In the genomic region with DNA sequence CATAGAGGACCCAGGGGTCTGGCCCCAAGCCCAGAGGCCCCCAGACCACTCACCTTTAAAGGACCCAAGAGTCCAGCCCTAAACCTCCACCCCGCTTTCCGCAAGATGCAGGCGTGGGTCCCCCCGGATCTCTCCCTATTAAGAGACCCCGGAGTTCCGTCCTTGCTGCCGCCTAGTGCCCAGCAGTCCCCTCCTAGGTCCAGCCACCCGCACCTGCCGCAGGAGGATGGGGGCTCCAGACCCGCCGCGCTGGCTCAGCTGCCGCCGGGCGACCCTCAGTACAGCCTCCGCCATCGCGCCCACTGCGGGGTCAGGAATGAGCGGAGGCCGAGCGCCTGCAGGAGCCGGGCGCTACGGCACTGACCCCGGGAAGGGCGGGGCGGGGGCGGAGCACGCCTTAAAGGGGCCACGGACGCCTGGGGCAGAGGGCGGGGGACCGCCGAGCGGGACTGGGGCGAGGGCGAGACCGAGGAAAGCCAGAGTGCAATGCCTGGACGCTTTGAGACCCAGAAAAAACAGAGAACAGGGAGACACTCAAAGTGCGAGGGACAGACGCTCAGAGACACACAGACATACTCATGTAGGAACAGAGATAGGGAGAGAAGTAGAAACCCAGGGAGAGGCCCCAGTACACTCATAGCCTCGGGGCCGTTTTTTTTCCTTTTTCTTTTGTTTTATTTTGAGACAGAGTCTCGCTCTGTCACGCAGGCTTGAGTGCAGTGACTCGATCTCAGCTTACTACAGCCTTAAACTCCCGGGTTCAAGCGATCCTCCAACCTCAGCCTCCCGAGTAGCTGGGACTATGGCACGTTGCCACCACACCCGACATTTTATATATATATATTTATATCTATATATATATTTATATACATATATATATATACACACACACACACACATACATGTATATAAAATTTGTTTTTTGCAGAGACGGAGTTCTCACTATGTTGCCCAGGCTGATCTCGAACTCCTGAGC, we compare ENCODE assay signal across 8 cellular contexts. TPM values are rescaled to one million over a fixed set of nuclear protein-coding genes. Genes with fewer than 3 reads are reported as not detected.
DNase-seq lines count a peak whose midpoint lies in the region; ATAC-seq and TF ChIP-seq lines count a peak whose summit lies in the region.

A gene with protein sequence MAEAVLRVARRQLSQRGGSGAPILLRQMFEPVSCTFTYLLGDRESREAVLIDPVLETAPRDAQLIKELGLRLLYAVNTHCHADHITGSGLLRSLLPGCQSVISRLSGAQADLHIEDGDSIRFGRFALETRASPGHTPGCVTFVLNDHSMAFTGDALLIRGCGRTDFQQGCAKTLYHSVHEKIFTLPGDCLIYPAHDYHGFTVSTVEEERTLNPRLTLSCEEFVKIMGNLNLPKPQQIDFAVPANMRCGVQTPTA (minus strand): TSS at position 318 of the 976 bp plus-strand sequence. CDS start 24 bp downstream, at position 294.

- H3K4me1 ChIP-seq in CD4-positive, CD25-positive, alpha-beta regulatory T cell (ENCODE audit: control insufficient read depth, insufficient read depth, low read length, poor library complexity, severe bottlenecking), result peaks cover 31% of the 10 kb centered on the region
- H3K4me1 ChIP-seq in neuronal stem cell (ENCODE audit: control insufficient read depth in 2 of 2, insufficient read depth in 1 of 2, low read depth in 1 of 2, low read length in 2 of 2) (peaks cover 7 to 16% of the 10 kb centered on the region in 2 donors), testis (peaks cover 26% of the 10 kb centered on the region)

- TF ChIP-seq CTCF in GM20000 (IDR thresholded peaks at IDR 0.05; ENCODE audit: extremely low read depth, missing control alignments), result no peak
- TF ChIP-seq CTCF in testis (IDR thresholded peaks at IDR 0.05), result no peak

- peak within 1 kb of the TSS; percentile 86 for H3K4me3 ChIP-seq in CD4-positive, CD25-positive, alpha-beta regulatory T cell (ENCODE audit: low read depth, low read length)
- H3K4me3 ChIP-seq in neuronal stem cell (ENCODE audit: low read length in 2 of 2) (peak within 1 kb of the TSS; percentile 61 to 92), testis (peak within 1 kb of the TSS; percentile 69 to 83)

- H3K4me2 ChIP-seq in neuronal stem cell (ENCODE audit: insufficient read depth, low read length, poor library complexity, severe bottlenecking), result peak within 1 kb of the TSS; percentile 97

- no peaks in the 10 kb centered on the region for H3K36me3 Mint-ChIP-seq in CD4-positive, CD25-positive, alpha-beta regulatory T cell
- H3K36me3 Mint-ChIP-seq in activated naive CD4-positive, alpha-beta T cell treated with anti-CD3 and anti-CD28 coated beads, Interleukin-2, amount 10 ng/mL, durations not matched to agents 7 days and 5 days, result peaks cover 8% of the 10 kb centered on the region

- peak within 1 kb of the TSS; percentile 76 for H4K8ac ChIP-seq in neuronal stem cell (ENCODE audit: low read depth, low read length)

- in situ Hi-C loops in KBM-7 (cut with MboI; ENCODE audit: low pct_unique_long_range_greater_than_20kb, low sequenced_read_pairs), result no loop called here
- in situ Hi-C loops in SK-MEL-5 (cut with HindIII; ENCODE audit: low pct_unique_long_range_greater_than_20kb, low sequenced_read_pairs), result no loop called here

- H2BK12ac ChIP-seq in neuronal stem cell (ENCODE audit: low read length), result no peak within 1 kb of the TSS

- no peaks in the 10 kb centered on the region for H3K27me3 ChIP-seq in CD4-positive, CD25-positive, alpha-beta regulatory T cell (ENCODE audit: control insufficient read depth, insufficient read depth, low read length)
- H3K27me3 ChIP-seq in neuronal stem cell (ENCODE audit: control insufficient read depth in 3 of 3, insufficient read depth in 3 of 3, low read depth in 1 of 3, low read length in 3 of 3) (peaks cover 0 to 11% (median 4%) of the 10 kb centered on the region in 3 experiments), testis (no peaks in the 10 kb centered on the region)

- H2AK5ac ChIP-seq in neuronal stem cell (ENCODE audit: low read depth, low read length), result peak within 1 kb of the TSS; percentile 10

- H3K4me1 Mint-ChIP-seq in CD4-positive, CD25-positive, alpha-beta regulatory T cell, result peaks cover 5 to 34% (median 21%) of the 10 kb centered on the region in 4 donors
- peaks cover 34% of the 10 kb centered on the region for H3K4me1 Mint-ChIP-seq in activated naive CD4-positive, alpha-beta T cell treated with anti-CD3 and anti-CD28 coated beads, Interleukin-2, amount 10 ng/mL, durations not matched to agents 7 days and 5 days

- peak within 1 kb of the TSS; percentile 28 to 91 (median 74) for H3K27ac Mint-ChIP-seq in CD4-positive, CD25-positive, alpha-beta regulatory T cell
- H3K27ac Mint-ChIP-seq in activated naive CD4-positive, alpha-beta T cell treated with anti-CD3 and anti-CD28 coated beads, Interleukin-2, amount 10 ng/mL, durations not matched to agents 7 days and 5 days, result peak within 1 kb of the TSS; percentile 89

- peak; percentile 59 to 81 (median 70) for DNase-seq in CD4-positive, CD25-positive, alpha-beta regulatory T cell
- DNase-seq in GM20000 (ENCODE audit: low spot score) (peak; percentile 88), KBM-7 (peak; percentile 74), SK-MEL-5 (ENCODE audit: low read depth, low spot score) (peak; percentile 69), germinal center (ENCODE audit: low spot score) (peak; percentile 74), neuronal stem cell (ENCODE audit: low spot score) (peak; percentile 65), testis (peak; percentile 88)
- DNase-seq in activated naive CD4-positive, alpha-beta T cell treated with anti-CD3 and anti-CD28 coated beads, Interleukin-2, amount 10 ng/mL, durations not matched to agents 7 days and 5 days, result peak; percentile 90

- H3K9me3 Mint-ChIP-seq in CD4-positive, CD25-positive, alpha-beta regulatory T cell, result no peaks in the 10 kb centered on the region
- no peaks in the 10 kb centered on the region for H3K9me3 Mint-ChIP-seq in activated naive CD4-positive, alpha-beta T cell treated with anti-CD3 and anti-CD28 coated beads, Interleukin-2, amount 10 ng/mL, durations not matched to agents 7 days and 5 days

- peak within 1 kb of the TSS; percentile 85 for H3K18ac ChIP-seq in neuronal stem cell (ENCODE audit: low read length)

- H3K4me3 Mint-ChIP-seq in CD4-positive, CD25-positive, alpha-beta regulatory T cell, result peak within 1 kb of the TSS; percentile 76 to 97 (median 84)
- H3K4me3 Mint-ChIP-seq in activated naive CD4-positive, alpha-beta T cell treated with anti-CD3 and anti-CD28 coated beads, Interleukin-2, amount 10 ng/mL, durations not matched to agents 7 days and 5 days, result peak within 1 kb of the TSS; percentile 96

- CTCF ChIA-PET in activated naive CD4-positive, alpha-beta T cell treated with anti-CD3 and anti-CD28 coated beads, Interleukin-2, amount 10 ng/mL, durations not matched to agents 7 days and 5 days (lab: Charles Lee), result interaction anchor here (2.0 to 4.6 kb wide), 3 partner anchors 7 to 68 kb away, joined by 10 to 20 read pairs (median 15); a partner anchor contains a TSS

- peak within 1 kb of the TSS; percentile 82 for H3K14ac ChIP-seq in neuronal stem cell (ENCODE audit: low read length)

- H3K23ac ChIP-seq in neuronal stem cell (ENCODE audit: low read depth, low read length, poor library complexity), result no peak within 1 kb of the TSS

- no peak within 1 kb of the TSS for H2BK120ac ChIP-seq in neuronal stem cell (ENCODE audit: low read depth, low read length)

- peak within 1 kb of the TSS; percentile 97 for H2AFZ ChIP-seq in neuronal stem cell (ENCODE audit: low read length)

- peak within 1 kb of the TSS; percentile 64 for H2BK15ac ChIP-seq in neuronal stem cell (ENCODE audit: low read length)

- TF ChIP-seq POLR2A in testis (IDR thresholded peaks at IDR 0.05), result no peak

- H3K9me3 ChIP-seq in CD4-positive, CD25-positive, alpha-beta regulatory T cell (ENCODE audit: control insufficient read depth in 2 of 2, low read length in 2 of 2), result no peaks in the 10 kb centered on the region
- H3K9me3 ChIP-seq in neuronal stem cell (replicated peaks in 1 of 2; ENCODE audit: control insufficient read depth in 2 of 2, insufficient read depth in 1 of 2, low read depth in 1 of 2, low read length in 2 of 2), result no peaks in the 10 kb centered on the region
- H3K9me3 ChIP-seq in testis, result no peaks in the 10 kb centered on the region

- H3K9ac ChIP-seq in neuronal stem cell (ENCODE audit: low read depth, low read length, poor library complexity), result peak within 1 kb of the TSS; percentile 86

- H3K36me3 ChIP-seq in CD4-positive, CD25-positive, alpha-beta regulatory T cell (ENCODE audit: control insufficient read depth, insufficient read depth, low read length), result no peaks in the 10 kb centered on the region
- H3K36me3 ChIP-seq in neuronal stem cell (replicated peaks in 1 of 2; ENCODE audit: control insufficient read depth in 2 of 2, insufficient read depth in 2 of 2, low read length in 2 of 2) (no peaks in the 10 kb centered on the region), testis (ENCODE audit: low read depth, missing control alignments) (no peaks in the 10 kb centered on the region)

- no peak within 1 kb of the TSS for H4K91ac ChIP-seq in neuronal stem cell (ENCODE audit: low read depth, low read length, poor library complexity)

- WGBS in neuronal stem cell (ENCODE audit: extremely low coverage in 2 of 2, insufficient read length in 2 of 2, insufficient replicate concordance in 1 of 2), 2 donors, result no CpG with 5 or more reads among the region's 54 CpGs
- WGBS in testis, 2 donors, result 2 to 3% methylated on average over 31 to 54 of the region's 54 CpGs

- H3K27me3 Mint-ChIP-seq in CD4-positive, CD25-positive, alpha-beta regulatory T cell, result no peaks in the 10 kb centered on the region
- no peaks in the 10 kb centered on the region for H3K27me3 Mint-ChIP-seq in activated naive CD4-positive, alpha-beta T cell treated with anti-CD3 and anti-CD28 coated beads, Interleukin-2, amount 10 ng/mL, durations not matched to agents 7 days and 5 days

- peak within 1 kb of the TSS; percentile 24 for H2BK5ac ChIP-seq in neuronal stem cell (ENCODE audit: low read length)

- H3K27ac ChIP-seq in CD4-positive, CD25-positive, alpha-beta regulatory T cell (ENCODE audit: insufficient read depth, low read length, poor library complexity, severe bottlenecking), result peak within 1 kb of the TSS; percentile 63
- H3K27ac ChIP-seq in neuronal stem cell (replicated peaks; ENCODE audit: low read length) (no peak within 1 kb of the TSS), testis (peak within 1 kb of the TSS; percentile 33 to 68)

- no peak within 1 kb of the TSS for H3K4ac ChIP-seq in neuronal stem cell (ENCODE audit: low read length)

- peak; percentile 72 to 81 for ATAC-seq in CD4-positive, CD25-positive, alpha-beta regulatory T cell (ENCODE audit: low read depth in 2 of 2)

- peaks cover 2% of the 10 kb centered on the region for H3K79me1 ChIP-seq in neuronal stem cell (ENCODE audit: low read depth, low read length)

- intact Hi-C loops in testis (cut with DNase I; ENCODE audit: low total_unique reads), result no loop called here

RNA-seq across cellular contexts. Expression of the gene that starts here (rescaled TPM):
- total RNA-seq in CD4-positive, CD25-positive, alpha-beta regulatory T cell, result 22.8 TPM
- polyA plus RNA-seq in CD4-positive, CD25-positive, alpha-beta regulatory T cell, result 10 to 100 TPM; 55.1 to 73.5 (median 64.4) TPM
- 39.4 and 43.6 TPM in 2 replicates for total RNA-seq in SK-MEL-5 (2014; rRNA removed; shearing (Covaris generic))
- 62.1 and 77.5 TPM in 2 replicates for polyA plus RNA-seq in SK-MEL-5 (2015; cell fraction: cytosol; rRNA removed)
- polyA plus RNA-seq in SK-MEL-5 (2015; cell fraction: nucleus; rRNA removed), result 29.8 and 34.3 TPM in 2 replicates
- 14.2 TPM for polyA plus RNA-seq in neuronal stem cell (2013, experiment 1 of 2)
- 13.9 TPM for polyA plus RNA-seq in neuronal stem cell (2013, experiment 2 of 2)
- 10 to 100 TPM; 11.2 to 11.5 TPM for total RNA-seq in testis
- 13.1 TPM for polyA plus RNA-seq in testis (ENCODE audit: insufficient read depth, low read depth, low replicate concordance)
